In genomic region chr17:31696184-31696602, GRCh38 we compare ENCODE assay signal across 10 cellular contexts.
DNase-seq lines count a peak whose midpoint lies in the region; ATAC-seq and TF ChIP-seq lines count a peak whose summit lies in the region.
"Had no signal": no experiment of that assay in that cellular context is flagged by ENCODE, and none has a peak within 500 bp of the region (broad histone marks: within the 10 kb centered on the region; RNA-seq: fewer than 3 reads in every experiment).

No MANE protein-coding gene starts in this region.

- H3K79me1 ChIP-seq in mesendoderm (ENCODE audit: low read length) = no peaks in the 10 kb centered on the region

- no peak overlapping the region for H3K18ac ChIP-seq in mesendoderm (ENCODE audit: low read length)

- peak; percentile 29 for TF ChIP-seq CTCF in epithelial cell of proximal tubule (conservative IDR thresholded peaks at IDR 0.05; ENCODE audit: low read depth, low read length)
- peak in 1 of 5 experiments; percentile 38 for TF ChIP-seq CTCF in transverse colon (IDR thresholded peaks at IDR 0.05)

- H3K4me2 ChIP-seq in mesendoderm (ENCODE audit: low read length) = no peak overlapping the region

- no peak overlapping the region for H3K4me3 ChIP-seq in epithelial cell of proximal tubule (ENCODE audit: low read depth, low read length)
- H3K4me3 ChIP-seq in mesendoderm (ENCODE audit: low read length) = no peak overlapping the region
- no peak overlapping the region for H3K4me3 ChIP-seq in transverse colon

- H3K56ac ChIP-seq in mesendoderm (ENCODE audit: low read length) = no peak overlapping the region

- no peak overlapping the region for H3K9ac ChIP-seq in mesendoderm (ENCODE audit: low read length)

- H2BK120ac ChIP-seq in mesendoderm (ENCODE audit: low read depth, low read length) = no peak overlapping the region

- no peak overlapping the region for H3K4ac ChIP-seq in mesendoderm (ENCODE audit: low read depth, low read length)

- H3K9me3 ChIP-seq in transverse colon = no peaks in the 10 kb centered on the region
- H3K9me3 ChIP-seq: neutrophil had no signal

- H3K23ac ChIP-seq in mesendoderm (ENCODE audit: low read length) = no peak overlapping the region

- no peaks in the 10 kb centered on the region for H3K79me2 ChIP-seq in mesendoderm (ENCODE audit: control insufficient read depth, insufficient read depth, low read length)

- peak; percentile 52 for TF ChIP-seq EP300 in transverse colon (IDR thresholded peaks at IDR 0.05; ENCODE audit: low read depth)

- DNase-seq in NCI-H2227 treated with DMSO at 0.1 percent for 48 hours (lab: John Stamatoyannopoulos, UW) (peak; percentile 9), epithelial cell of proximal tubule (ENCODE audit: low read depth) (peak; percentile 37), mesendoderm (peak; percentile 88), transverse colon (peak; percentile 52), NCI-H2196 treated with DMSO at 0.1 percent for 48 hours (lab: John Stamatoyannopoulos, UW; ENCODE audit: unreplicated experiment) (no peak), foreskin melanocyte (no peak), COLO829 (ENCODE audit: low spot score) (no peak)
- DNase-seq: NCI-H2107 had no signal

- H4K8ac ChIP-seq in mesendoderm (ENCODE audit: low read depth, low read length) = no peak overlapping the region

- intact Hi-C loops in transverse colon (cut with DNase I; ENCODE audit: low total_unique reads) = loop anchor here (10.0 kb wide), 1 partner anchor 141 kb away; no protein-coding TSS in a partner anchor

- H2BK5ac ChIP-seq in mesendoderm (ENCODE audit: low read length) = no peak overlapping the region

- H3K4me1 ChIP-seq in mesendoderm (ENCODE audit: control insufficient read depth, low read depth, low read length) (no peaks in the 10 kb centered on the region), transverse colon (peaks cover 6 to 32% (median 18%) of the 10 kb centered on the region in 4 donors)

- H2BK15ac ChIP-seq in mesendoderm (replicated peaks; ENCODE audit: low read depth) = no peak overlapping the region

- no peak for TF ChIP-seq POLR2A in transverse colon (IDR thresholded peaks at IDR 0.05)

- WGBS in mesendoderm (ENCODE audit: extremely low coverage, insufficient coverage, low lambda C conversion rate) = no CpG with 5 or more reads among the region's 12 CpGs
- 77% methylated on average over 12 of the region's 12 CpGs; no CpG with 5 or more reads in 1 of the 2 donors for WGBS in transverse colon (ENCODE audit: low coverage in 1 of 2), 2 donors

- no peak overlapping the region for H4K5ac ChIP-seq in mesendoderm (ENCODE audit: low read length)

- no peaks in the 10 kb centered on the region for H3K36me3 ChIP-seq in mesendoderm (ENCODE audit: control insufficient read depth, insufficient read depth, low read length)
- H3K36me3 ChIP-seq in transverse colon = no peaks in the 10 kb centered on the region
- H3K36me3 ChIP-seq: neutrophil had no signal

- ATAC-seq in HG03520 (IDR thresholded peaks at IDR 0.05; ENCODE audit: unreplicated experiment) = no peak

- in situ Hi-C loops in transverse colon (cut with MboI; ENCODE audit: low pct_ligation_motif_present in 1 of 4, low pct_unique_long_range_greater_than_20kb in 1 of 4, low sequenced_read_pairs in 3 of 4) = no loop called here

- no peak overlapping the region for H2AK5ac ChIP-seq in mesendoderm (ENCODE audit: low read length)

- no peak overlapping the region for H3K27ac ChIP-seq in mesendoderm (ENCODE audit: low read depth, low read length)
- peak overlapping the region; percentile 58 to 84 (median 77) for H3K27ac ChIP-seq in transverse colon
- H3K27ac ChIP-seq: neutrophil had no signal

- H3K27me3 ChIP-seq in mesendoderm (ENCODE audit: insufficient read depth, low read length, poor library complexity) (no peaks in the 10 kb centered on the region), transverse colon (no peaks in the 10 kb centered on the region)
- H3K27me3 ChIP-seq: neutrophil had no signal

Comparison
In these comparisons a context has a peak if more than half of its experiments do, and no peak if none do; other contexts are left out.
1. DNase-seq: peak in NCI-H2227 treated with DMSO at 0.1 percent for 48 hours (single experiment), epithelial cell of proximal tubule (single experiment), mesendoderm (single experiment) and transverse colon (single experiment); none in NCI-H2196 treated with DMSO at 0.1 percent for 48 hours (single experiment), foreskin melanocyte (single experiment) and COLO829 (single experiment).